ENCODE assay signal across 1 cellular context in genomic region chr20:57163041-57163440, GRCh38.
TF ChIP-seq lines count a peak whose summit lies in the region.

No MANE protein-coding gene starts in this region.

TF ChIP-seq in K562, 482 proteins besides CTCF, POLR2A, EP300 and RAD21 (continued from another document):
- TF ChIP-seq, protein P1, sequence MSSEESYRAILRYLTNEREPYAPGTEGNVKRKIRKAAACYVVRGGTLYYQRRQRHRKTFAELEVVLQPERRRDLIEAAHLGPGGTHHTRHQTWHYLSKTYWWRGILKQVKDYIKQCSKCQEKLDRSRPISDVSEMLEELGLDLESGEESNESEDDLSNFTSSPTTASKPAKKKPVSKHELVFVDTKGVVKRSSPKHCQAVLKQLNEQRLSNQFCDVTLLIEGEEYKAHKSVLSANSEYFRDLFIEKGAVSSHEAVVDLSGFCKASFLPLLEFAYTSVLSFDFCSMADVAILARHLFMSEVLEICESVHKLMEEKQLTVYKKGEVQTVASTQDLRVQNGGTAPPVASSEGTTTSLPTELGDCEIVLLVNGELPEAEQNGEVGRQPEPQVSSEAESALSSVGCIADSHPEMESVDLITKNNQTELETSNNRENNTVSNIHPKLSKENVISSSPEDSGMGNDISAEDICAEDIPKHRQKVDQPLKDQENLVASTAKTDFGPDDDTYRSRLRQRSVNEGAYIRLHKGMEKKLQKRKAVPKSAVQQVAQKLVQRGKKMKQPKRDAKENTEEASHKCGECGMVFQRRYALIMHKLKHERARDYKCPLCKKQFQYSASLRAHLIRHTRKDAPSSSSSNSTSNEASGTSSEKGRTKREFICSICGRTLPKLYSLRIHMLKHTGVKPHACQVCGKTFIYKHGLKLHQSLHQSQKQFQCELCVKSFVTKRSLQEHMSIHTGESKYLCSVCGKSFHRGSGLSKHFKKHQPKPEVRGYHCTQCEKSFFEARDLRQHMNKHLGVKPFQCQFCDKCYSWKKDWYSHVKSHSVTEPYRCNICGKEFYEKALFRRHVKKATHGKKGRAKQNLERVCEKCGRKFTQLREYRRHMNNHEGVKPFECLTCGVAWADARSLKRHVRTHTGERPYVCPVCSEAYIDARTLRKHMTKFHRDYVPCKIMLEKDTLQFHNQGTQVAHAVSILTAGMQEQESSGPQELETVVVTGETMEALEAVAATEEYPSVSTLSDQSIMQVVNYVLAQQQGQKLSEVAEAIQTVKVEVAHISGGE (CRISPR knock-in tag; IDR thresholded peaks at IDR 0.05): peak in 1 of 3 experiments; percentile 61; a peak in 2 of 6 replicates
- no peak for TF ChIP-seq HMGXB4 (CRISPR knock-in tag; IDR thresholded peaks at IDR 0.05)
